20 cellular contexts compared by ENCODE assay signal in genomic region chr10:37314350-37314749, GRCh38.
DNase-seq lines count a peak whose midpoint lies in the region; ATAC-seq, FAIRE-seq and TF ChIP-seq lines count a peak whose summit lies in the region.
"Had no signal": no experiment of that assay in that cellular context is flagged by ENCODE, and none has a peak within 500 bp of the region (broad histone marks: within the 10 kb centered on the region; RNA-seq: fewer than 3 reads in every experiment).

No MANE protein-coding gene starts in this region.

- H4K20me1 ChIP-seq in PC-3 (ENCODE audit: low read length) = no peaks in the 10 kb centered on the region
- no peaks in the 10 kb centered on the region for H4K20me1 ChIP-seq in hepatocyte (ENCODE audit: insufficient read depth, poor library complexity, severe bottlenecking)
- H4K20me1 ChIP-seq: BLaER1 treated with 17β-estradiol and CSF1 and Interleukin-3, amounts not matched to agents 10 nM and 100 nM had no signal

- peak; percentile 37; the same call in 1 of the 2 replicates for ATAC-seq in PC-3
- ATAC-seq in GM19467 (IDR thresholded peaks at IDR 0.05; ENCODE audit: unreplicated experiment) = no peak

- H3K36me3 ChIP-seq in PC-3 (ENCODE audit: low read depth, low read length) (no peaks in the 10 kb centered on the region), bronchial epithelial cell (ENCODE audit: control insufficient read depth, insufficient read depth, low read length) (no peaks in the 10 kb centered on the region), hepatocyte (replicated peaks; ENCODE audit: insufficient read depth, low read depth) (no peaks in the 10 kb centered on the region)
- H3K36me3 ChIP-seq: BLaER1 treated with 17β-estradiol and CSF1 and Interleukin-3, amounts not matched to agents 10 nM and 100 nM; HAP-1 had no signal

- H3F3A ChIP-seq in PC-3 (ENCODE audit: low read length, unreplicated experiment) = no peaks in the 10 kb centered on the region

- no peaks in the 10 kb centered on the region for H3K79me2 ChIP-seq in PC-3 (ENCODE audit: low read length)
- no peaks in the 10 kb centered on the region for H3K79me2 ChIP-seq in hepatocyte

- BruUV-seq in PC-3 (replicated peaks; lab: Mats Ljungman, UMichigan) = no TSS peak

- H3K27ac ChIP-seq in PC-3 (ENCODE audit: low read length) = no peak overlapping the region
- no peak overlapping the region for H3K27ac ChIP-seq in hepatocyte
- H3K27ac ChIP-seq: BLaER1 treated with 17β-estradiol and CSF1 and Interleukin-3, amounts not matched to agents 10 nM and 100 nM had no signal

- H3K4me1 ChIP-seq in PC-3 (ENCODE audit: insufficient read depth, low read length) (peaks cover 14% of the 10 kb centered on the region), hepatocyte (ENCODE audit: insufficient read depth) (no peaks in the 10 kb centered on the region)
- H3K4me1 ChIP-seq: BLaER1 treated with 17β-estradiol and CSF1 and Interleukin-3, amounts not matched to agents 10 nM and 100 nM; HAP-1 had no signal

- no peaks in the 10 kb centered on the region for H3K9me3 ChIP-seq in PC-3 (ENCODE audit: low read length)
- no peaks in the 10 kb centered on the region for H3K9me3 ChIP-seq in hepatocyte (ENCODE audit: low read depth)
- H3K9me3 ChIP-seq: BLaER1 treated with 17β-estradiol and CSF1 and Interleukin-3, amounts not matched to agents 10 nM and 100 nM; HAP-1 had no signal

- no peak overlapping the region for H3K4me2 ChIP-seq in PC-3 (ENCODE audit: low read length)
- H3K4me2 ChIP-seq in hepatocyte = no peak overlapping the region
- H3K4me2 ChIP-seq: BLaER1 treated with 17β-estradiol and CSF1 and Interleukin-3, amounts not matched to agents 10 nM and 100 nM had no signal

- DNase-seq in NCI-H82 (lab: John Stamatoyannopoulos, UW) (peak; percentile 52), PC-3 (peak; percentile 62), bronchial epithelial cell (ENCODE audit: low read depth) (peak; percentile 61), NCI-H187 treated with DMSO at 0.1 percent for 48 hours (lab: John Stamatoyannopoulos, UW) (no peak), hepatocyte (ENCODE audit: low spot score) (no peak)
- DNase-seq: CD4-positive, alpha-beta T cell; CD8-positive, alpha-beta memory T cell; DMS 273 treated with DMSO at 0.1 percent for 48 hours; DMS53; DMS79 treated with DMSO at 0.1 percent for 48 hours; GF-D8; GOT3; HFFc6 had no signal

- CTCF ChIA-PET in PC-3 (lab: Charles Lee) = no interaction called here

- intact Hi-C loops in PC-3 (cut with micrococcal nuclease) = no loop called here

- H3K9ac ChIP-seq in PC-3 (ENCODE audit: low read length) = no peak overlapping the region
- H3K9ac ChIP-seq: BLaER1 treated with 17β-estradiol and CSF1 and Interleukin-3, amounts not matched to agents 10 nM and 100 nM had no signal

- no peak overlapping the region for H3K4me3 ChIP-seq in PC-3 (ENCODE audit: low read length)
- H3K4me3 ChIP-seq in bronchial epithelial cell (ENCODE audit: low read depth, low read length) = no peak overlapping the region
- H3K4me3 ChIP-seq in hepatocyte = no peak overlapping the region
- H3K4me3 ChIP-seq: BLaER1 treated with 17β-estradiol and CSF1 and Interleukin-3, amounts not matched to agents 10 nM and 100 nM; HAP-1 had no signal

- POLR2A ChIA-PET in PC-3 (lab: Charles Lee; ENCODE audit: unreplicated experiment) = no interaction called here

- H3K27me3 ChIP-seq in PC-3 (ENCODE audit: low read length) (no peaks in the 10 kb centered on the region), bronchial epithelial cell (ENCODE audit: control insufficient read depth, insufficient read depth, low read length) (no peaks in the 10 kb centered on the region), hepatocyte (no peaks in the 10 kb centered on the region)
- H3K27me3 ChIP-seq: BLaER1 treated with 17β-estradiol and CSF1 and Interleukin-3, amounts not matched to agents 10 nM and 100 nM had no signal

- WGBS in hepatocyte (ENCODE audit: low lambda C conversion rate, missing lambda C conversion rate) = 47% methylated on average over 3 of the region's 3 CpGs

- H2AFZ ChIP-seq in PC-3 (ENCODE audit: low read length) (no peak overlapping the region), hepatocyte (no peak overlapping the region)

- no peak for TF ChIP-seq CTCF in PC-3 (conservative IDR thresholded peaks at IDR 0.05; ENCODE audit: low read depth, low read length)
- no peak for TF ChIP-seq CTCF in bronchial epithelial cell (IDR thresholded peaks at IDR 0.05; ENCODE audit: insufficient read depth, low read length, severe bottlenecking)
- TF ChIP-seq CTCF in hepatocyte (IDR thresholded peaks at IDR 0.05; ENCODE audit: poor library complexity) = no peak

- no peaks in the 10 kb centered on the region for H3K9me2 ChIP-seq in PC-3 (replicated peaks; ENCODE audit: low read length)
- H3K9me2 ChIP-seq in hepatocyte (replicated peaks; ENCODE audit: insufficient read depth) = no peaks in the 10 kb centered on the region

- no peak for FAIRE-seq in bronchial epithelial cell (lab: Jason Lieb, UNC)
- FAIRE-seq: D721Med, GM12891, GM18507, H54 had no signal

Comparison
In these comparisons a context has a peak if more than half of its experiments do, and no peak if none do; other contexts are left out.
1. DNase-seq: peak in NCI-H82 (single experiment), PC-3 (single experiment) and bronchial epithelial cell (single experiment); none in NCI-H187 treated with DMSO at 0.1 percent for 48 hours (single experiment) and hepatocyte (single experiment).